ENCODE assay signal across 1 cellular context in the genomic region with DNA sequence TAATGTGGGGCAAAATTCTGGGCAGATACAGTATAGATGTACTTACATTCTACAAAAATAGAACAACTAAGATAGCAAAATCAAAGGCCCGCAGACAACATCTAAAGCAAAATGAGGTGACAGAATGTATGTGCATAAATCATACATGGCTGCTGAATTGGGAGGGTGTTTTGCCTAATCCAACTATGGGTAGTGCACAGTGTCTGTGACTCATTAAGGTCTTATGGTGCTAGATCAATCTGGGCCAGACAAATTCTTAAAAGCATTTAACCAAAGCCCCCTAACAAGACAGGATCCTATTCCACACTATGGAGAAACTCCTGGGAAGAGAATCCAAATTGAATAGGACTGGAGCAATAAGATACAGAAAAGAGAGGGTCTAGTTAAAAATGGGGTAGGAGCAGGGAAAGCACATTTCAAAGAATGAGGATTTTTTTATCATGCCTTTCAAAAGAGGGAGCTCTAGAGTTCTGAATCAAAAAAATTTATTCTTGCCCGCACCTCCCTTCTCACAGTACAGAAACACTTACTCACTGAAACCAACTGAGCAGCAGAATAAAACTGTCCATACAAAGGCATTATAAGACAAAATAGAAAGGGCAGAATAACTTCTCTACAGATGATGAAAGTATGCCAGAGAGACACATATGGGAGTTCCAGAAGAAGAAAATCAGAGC.
TF ChIP-seq lines count a peak whose summit lies in the region.

No MANE protein-coding gene starts in this region.

TF ChIP-seq in HEK293, 187 proteins besides CTCF, POLR2A, EP300 and RAD21:
- TF ChIP-seq PRDM2 (tag by site-specific recombination; IDR thresholded peaks at IDR 0.05; ENCODE audit: borderline replicate concordance) (no peak), SCRT1 (tag by site-specific recombination; IDR thresholded peaks at IDR 0.05; ENCODE audit: borderline replicate concordance) (no peak), SP7 (tag by site-specific recombination; IDR thresholded peaks at IDR 0.05) (no peak), WT1 (tag by site-specific recombination; IDR thresholded peaks at IDR 0.05) (no peak), SP3 (tag by site-specific recombination; IDR thresholded peaks at IDR 0.05) (no peak)
- TF ChIP-seq, protein P1, sequence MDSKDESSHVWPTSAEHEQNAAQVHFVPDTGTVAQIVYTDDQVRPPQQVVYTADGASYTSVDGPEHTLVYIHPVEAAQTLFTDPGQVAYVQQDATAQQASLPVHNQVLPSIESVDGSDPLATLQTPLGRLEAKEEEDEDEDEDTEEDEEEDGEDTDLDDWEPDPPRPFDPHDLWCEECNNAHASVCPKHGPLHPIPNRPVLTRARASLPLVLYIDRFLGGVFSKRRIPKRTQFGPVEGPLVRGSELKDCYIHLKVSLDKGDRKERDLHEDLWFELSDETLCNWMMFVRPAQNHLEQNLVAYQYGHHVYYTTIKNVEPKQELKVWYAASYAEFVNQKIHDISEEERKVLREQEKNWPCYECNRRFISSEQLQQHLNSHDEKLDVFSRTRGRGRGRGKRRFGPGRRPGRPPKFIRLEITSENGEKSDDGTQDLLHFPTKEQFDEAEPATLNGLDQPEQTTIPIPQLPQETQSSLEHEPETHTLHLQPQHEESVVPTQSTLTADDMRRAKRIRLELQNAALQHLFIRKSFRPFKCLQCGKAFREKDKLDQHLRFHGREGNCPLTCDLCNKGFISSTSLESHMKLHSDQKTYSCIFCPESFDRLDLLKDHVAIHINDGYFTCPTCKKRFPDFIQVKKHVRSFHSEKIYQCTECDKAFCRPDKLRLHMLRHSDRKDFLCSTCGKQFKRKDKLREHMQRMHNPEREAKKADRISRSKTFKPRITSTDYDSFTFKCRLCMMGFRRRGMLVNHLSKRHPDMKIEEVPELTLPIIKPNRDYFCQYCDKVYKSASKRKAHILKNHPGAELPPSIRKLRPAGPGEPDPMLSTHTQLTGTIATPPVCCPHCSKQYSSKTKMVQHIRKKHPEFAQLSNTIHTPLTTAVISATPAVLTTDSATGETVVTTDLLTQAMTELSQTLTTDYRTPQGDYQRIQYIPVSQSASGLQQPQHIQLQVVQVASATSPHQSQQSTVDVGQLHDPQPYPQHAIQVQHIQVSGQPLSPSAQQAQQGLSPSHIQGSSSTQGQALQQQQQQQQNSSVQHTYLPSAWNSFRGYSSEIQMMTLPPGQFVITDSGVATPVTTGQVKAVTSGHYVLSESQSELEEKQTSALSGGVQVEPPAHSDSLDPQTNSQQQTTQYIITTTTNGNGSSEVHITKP (tag by site-specific recombination; IDR thresholded peaks at IDR 0.05), result 0 out of 2 replicates have a peak, but pooled peaks have one; percentile 11
